ENCODE assay signal across 7 cellular contexts in the genomic region with DNA sequence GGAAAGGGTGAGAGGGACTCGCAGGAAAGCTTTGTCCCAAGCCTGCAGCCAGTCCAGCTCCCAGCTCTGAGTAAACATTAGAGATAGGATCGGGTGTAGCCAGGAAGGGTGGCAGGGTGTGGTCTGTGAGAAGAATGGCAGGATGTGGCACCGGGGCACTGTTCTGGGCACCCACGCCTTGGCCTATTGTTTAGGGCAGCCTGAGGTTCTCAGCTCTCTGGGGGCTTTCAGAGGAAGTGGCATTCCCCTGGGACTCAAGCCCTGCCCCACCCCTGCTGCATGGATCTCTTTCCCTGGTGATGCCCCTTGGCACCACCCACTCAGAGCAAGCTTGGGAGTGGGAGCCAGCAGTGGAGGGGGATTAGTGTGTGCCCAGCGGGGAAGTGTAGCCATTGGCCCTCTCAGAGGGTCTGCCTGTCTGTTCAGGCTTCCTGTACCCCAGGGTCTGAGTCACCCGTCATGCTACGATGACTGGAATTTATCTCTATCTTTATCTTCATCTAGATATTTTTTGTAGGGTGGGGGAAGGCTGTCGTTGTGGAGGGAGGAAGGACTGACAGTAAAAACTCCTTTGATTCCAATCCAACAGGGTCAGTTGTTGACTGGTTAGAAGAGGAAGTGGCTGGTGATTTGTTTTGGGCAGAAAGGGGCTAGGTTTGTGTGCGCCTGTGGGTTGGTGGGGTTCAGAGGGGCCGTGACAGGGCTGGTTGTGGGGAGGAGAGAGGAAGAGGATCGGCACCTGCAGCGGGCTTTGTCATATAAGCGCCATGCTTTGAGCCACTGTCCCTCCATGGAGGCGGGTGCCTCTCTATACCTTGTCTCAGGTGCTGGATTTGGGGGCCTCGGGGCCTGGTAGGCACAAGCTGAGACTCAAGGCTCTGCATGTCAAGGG. TPM values are rescaled to one million over a fixed set of nuclear protein-coding genes. Genes with fewer than 3 reads are reported as not detected.
DNase-seq lines count a peak whose midpoint lies in the region; ATAC-seq, FAIRE-seq and TF ChIP-seq lines count a peak whose summit lies in the region.

No MANE protein-coding gene starts in this region.

- H3K27me3 ChIP-seq in heart left ventricle (no peaks in the 10 kb centered on the region), small intestine (ENCODE audit: control insufficient read depth in 2 of 2, insufficient read depth in 2 of 2, low read length in 2 of 2) (no peaks in the 10 kb centered on the region)

- H3K27ac ChIP-seq in heart left ventricle (peak overlapping the region; percentile 35 to 82 (median 68)), small intestine (ENCODE audit: low read depth in 1 of 2, low read length in 1 of 2) (peak overlapping the region in 1 of 2 donors; percentile 59)

- DNase-seq in HS-27A (ENCODE audit: low read depth) (peak; percentile 78), T-helper 9 cell (peak; percentile 11), heart left ventricle (peak; percentile 35 to 78 (median 62)), small intestine (peak; percentile 65), NCI-H187 (lab: John Stamatoyannopoulos, UW) (no peak), HEK293T (ENCODE audit: extremely low spot score) (no peak)
- DNase-seq in stimulated activated CD4-positive, alpha-beta T cell treated with anti-CD3 and anti-CD28 coated beads, Interleukin-12 subunit alpha, Interleukin-12 subunit beta, amount 100 ng/mL, for 4 hours, result no peak

- CTCF ChIA-PET in HEK293T (lab: Yijun Ruan, JAX), result no interaction called here

- no peak for FAIRE-seq in small intestine (lab: Jason Lieb, UNC)

- H3K9me3 ChIP-seq in heart left ventricle (no peaks in the 10 kb centered on the region), small intestine (ENCODE audit: control insufficient read depth, low read depth) (no peaks in the 10 kb centered on the region)

- H3K4me1 ChIP-seq in heart left ventricle (peaks cover 0 to 80% (median 53%) of the 10 kb centered on the region in 12 donors), small intestine (ENCODE audit: control insufficient read depth in 2 of 2, insufficient read depth in 1 of 2, low read depth in 1 of 2, low read length in 1 of 2) (peaks cover 8 to 24% of the 10 kb centered on the region in 2 donors)

- WGBS in heart left ventricle, 4 donors, result 66 to 72% (median 66%) methylated on average over 14 to 15 of the region's 15 CpGs
- 46 to 55% (median 48%) methylated on average over 15 of the region's 15 CpGs for WGBS in small intestine, 3 donors

- TF ChIP-seq CTCF in heart left ventricle (IDR thresholded peaks at IDR 0.05), result no peak

- intact Hi-C loops in heart left ventricle (cut with DNase I), result no loop called here

- TF ChIP-seq POLR2A in heart left ventricle (IDR thresholded peaks at IDR 0.05), result no peak

- peak; percentile 23 to 71 (median 67) for ATAC-seq in heart left ventricle

- POLR2A ChIA-PET in HEK293T (lab: Yijun Ruan, JAX), result no interaction called here

- H3K4me3 ChIP-seq in heart left ventricle (peak overlapping the region in 1 of 12 donors; percentile 9), small intestine (ENCODE audit: low read depth in 1 of 2, low read length in 2 of 2) (no peak overlapping the region)

- H3K36me3 ChIP-seq in heart left ventricle (no peaks in the 10 kb centered on the region), small intestine (ENCODE audit: control insufficient read depth in 2 of 2, insufficient read depth in 2 of 2, low read length in 2 of 2) (no peaks in the 10 kb centered on the region)

TF ChIP-seq in HEK293T, 16 proteins besides CTCF, POLR2A, EP300 and RAD21:
- TF ChIP-seq, protein P1, sequence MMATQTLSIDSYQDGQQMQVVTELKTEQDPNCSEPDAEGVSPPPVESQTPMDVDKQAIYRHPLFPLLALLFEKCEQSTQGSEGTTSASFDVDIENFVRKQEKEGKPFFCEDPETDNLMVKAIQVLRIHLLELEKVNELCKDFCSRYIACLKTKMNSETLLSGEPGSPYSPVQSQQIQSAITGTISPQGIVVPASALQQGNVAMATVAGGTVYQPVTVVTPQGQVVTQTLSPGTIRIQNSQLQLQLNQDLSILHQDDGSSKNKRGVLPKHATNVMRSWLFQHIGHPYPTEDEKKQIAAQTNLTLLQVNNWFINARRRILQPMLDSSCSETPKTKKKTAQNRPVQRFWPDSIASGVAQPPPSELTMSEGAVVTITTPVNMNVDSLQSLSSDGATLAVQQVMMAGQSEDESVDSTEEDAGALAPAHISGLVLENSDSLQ (IDR thresholded peaks at IDR 0.05), result no peak
- TF ChIP-seq ZNF384 (IDR thresholded peaks at IDR 0.05), result no peak
- no peak for TF ChIP-seq FOXA1 (IDR thresholded peaks at IDR 0.05)
- no peak for TF ChIP-seq TARDBP (IDR thresholded peaks at IDR 0.05)
- no peak for TF ChIP-seq HDGF (IDR thresholded peaks at IDR 0.05; ENCODE audit: borderline replicate concordance)
- no peak for TF ChIP-seq LEF1 (IDR thresholded peaks at IDR 0.05; ENCODE audit: borderline replicate concordance)
- TF ChIP-seq SUZ12 (IDR thresholded peaks at IDR 0.05), result no peak
- no peak for TF ChIP-seq BHLHE40 (IDR thresholded peaks at IDR 0.05; ENCODE audit: borderline replicate concordance)
- no peak for TF ChIP-seq L3MBTL2 (conservative IDR thresholded peaks at IDR 0.05)
TF ChIP-seq in HEK293T: peak in this region for 0.

RNA-seq across cellular contexts. Expression of a gene that starts 31.7 kb away (rescaled TPM):
- 10 to 100 TPM in 8 of 9 donors, 1 to 10 TPM in 1; 8.8 to 16.0 (median 13.0) TPM for total RNA-seq in heart left ventricle
- polyA plus RNA-seq in heart left ventricle (1 to 10 TPM; 8.2 to 8.5 TPM), small intestine (10 to 100 TPM; 12.4 to 19.9 (median 17.4) TPM)

RNA-seq across cellular contexts. Expression of a gene that starts 47.3 kb away (rescaled TPM):
- 10 to 100 TPM in 1 of 9 donors, 1 to 10 TPM in 8; 1.1 to 16.3 (median 2.5) TPM for total RNA-seq in heart left ventricle
- 1 to 10 TPM; 3.0 to 6.5 TPM for polyA plus RNA-seq in heart left ventricle
- polyA plus RNA-seq in small intestine, result 1 to 10 TPM in 2 of 3 donors, under 1 TPM in 1; 0.22 to 5.1 (median 1.4) TPM

Comparison
In these comparisons a context has a peak if more than half of its experiments do, and no peak if none do; other contexts are left out.
1. DNase-seq: peak in HS-27A (single experiment), T-helper 9 cell (single experiment), heart left ventricle (5 of 5) and small intestine (single experiment); none in NCI-H187 (0 of 2), stimulated activated CD4-positive, alpha-beta T cell treated with anti-CD3 and anti-CD28 coated beads, Interleukin-12 subunit alpha, Interleukin-12 subunit beta, amount 100 ng/mL, for 4 hours (single experiment) and HEK293T (single experiment).